ENCODE assay signal across 21 cellular contexts in genomic region chr5:90747175-90747574, GRCh38.
DNase-seq lines count a peak whose midpoint lies in the region; ATAC-seq and TF ChIP-seq lines count a peak whose summit lies in the region.
"Had no signal": no experiment of that assay in that cellular context is flagged by ENCODE, and none has a peak within 500 bp of the region (broad histone marks: within the 10 kb centered on the region; RNA-seq: fewer than 3 reads in every experiment).

No MANE protein-coding gene starts in this region.

- intact Hi-C loops in CD4-positive, alpha-beta memory T cell (cut with micrococcal nuclease): no loop called here

- DNase-seq in HCEC 1CT: peak; percentile 73
- DNase-seq in NT2/D1 (ENCODE audit: low read depth, low spot score): peak; percentile 2
- DNase-seq in brain microvascular endothelial cell: peak; percentile 4
- peak; percentile 26 for DNase-seq in skeletal muscle cell (ENCODE audit: low read depth)
- no peak for DNase-seq in caudate nucleus (lab: John Stamatoyannopoulos, UW)
- DNase-seq in CD4-positive, alpha-beta memory T cell: no peak
- no peak for DNase-seq in stimulated activated CD4-positive, alpha-beta T cell treated with anti-CD3 and anti-CD28 coated beads, Interleukin-1b, Interleukin-23, amount 100 ng/mL, for 48 hours
- DNase-seq: activated CD4-positive, alpha-beta memory T cell treated with anti-CD3 and anti-CD28 coated beads, Interleukin-2, amount 10 ng/mL, durations not matched to agents 7 days and 5 days; C1 segment of cervical spinal cord; dermis blood vessel endothelial cell; KBM-7; left ventricle myocardium inferior; naive thymus-derived CD8-positive, alpha-beta T cell; NCI-H1436 treated with DMSO at 0.1 percent for 48 hours; stimulated activated CD4-positive, alpha-beta T cell treated with anti-CD3 and anti-CD28 coated beads, Interleukin-2, amount 100 ng/mL, for 24 hours; T-helper 9 cell had no signal

- H3K4me3 ChIP-seq in NT2/D1 (ENCODE audit: insufficient read length, low read depth) (no peak overlapping the region), brain microvascular endothelial cell (ENCODE audit: low read depth, low read length) (no peak overlapping the region), skeletal muscle cell (ENCODE audit: low read depth, low read length) (no peak overlapping the region)
- H3K4me3 ChIP-seq in CD4-positive, alpha-beta memory T cell (ENCODE audit: low read length in 2 of 2): no peak overlapping the region
- H3K4me3 ChIP-seq: esophagus muscularis mucosa, left ventricle myocardium inferior, thoracic aorta had no signal

- no peaks in the 10 kb centered on the region for H3K36me3 Mint-ChIP-seq in CD4-positive, alpha-beta memory T cell
- H3K36me3 Mint-ChIP-seq: naive thymus-derived CD8-positive, alpha-beta T cell had no signal

- peaks cover 6 to 8% of the 10 kb centered on the region in 2 donors for H3K27me3 Mint-ChIP-seq in CD4-positive, alpha-beta memory T cell
- H3K27me3 Mint-ChIP-seq: activated CD4-positive, alpha-beta memory T cell treated with anti-CD3 and anti-CD28 coated beads, Interleukin-2, amount 10 ng/mL, durations not matched to agents 7 days and 5 days had no signal

- CTCF ChIA-PET in CD4-positive, alpha-beta memory T cell (lab: Charles Lee; ENCODE audit: partially characterized antibody): no interaction called here

- no peaks in the 10 kb centered on the region for H3K9me3 ChIP-seq in NT2/D1 (ENCODE audit: insufficient read depth, low read length)
- no peaks in the 10 kb centered on the region for H3K9me3 ChIP-seq in CD4-positive, alpha-beta memory T cell (ENCODE audit: control insufficient read depth in 1 of 2, low read length in 2 of 2)
- H3K9me3 ChIP-seq: esophagus muscularis mucosa, left ventricle myocardium inferior, thoracic aorta had no signal

- peaks cover 0 to 6% (median 0%) of the 10 kb centered on the region in 8 donors for H3K9me3 Mint-ChIP-seq in CD4-positive, alpha-beta memory T cell
- H3K9me3 Mint-ChIP-seq: activated CD4-positive, alpha-beta memory T cell treated with anti-CD3 and anti-CD28 coated beads, Interleukin-2, amount 10 ng/mL, durations not matched to agents 7 days and 5 days; activated T-helper 1 cell treated with anti-CD3 and anti-CD28 coated beads, Interleukin-12 subunit alpha, Interleukin-12 subunit beta, Interleukin-2, Interleukin-4 antibody, amounts not matched to agents 30 ng/mL and 10 ng/mL and 1 ng/mL, durations not matched to agents 14 hours and 24 hours and 36 hours had no signal

- H3K27ac Mint-ChIP-seq in CD4-positive, alpha-beta memory T cell: no peak overlapping the region
- H3K27ac Mint-ChIP-seq: activated CD4-positive, alpha-beta memory T cell treated with anti-CD3 and anti-CD28 coated beads, Interleukin-2, amount 10 ng/mL, durations not matched to agents 7 days and 5 days; activated T-helper 1 cell treated with anti-CD3 and anti-CD28 coated beads, Interleukin-12 subunit alpha, Interleukin-12 subunit beta, Interleukin-2, Interleukin-4 antibody, amounts not matched to agents 30 ng/mL and 10 ng/mL and 1 ng/mL, durations not matched to agents 14 hours and 24 hours and 36 hours; naive thymus-derived CD8-positive, alpha-beta T cell had no signal

- no peak for ATAC-seq in activated CD4-positive, CD25-positive, alpha-beta regulatory T cell treated with anti-CD3 and anti-CD28 coated beads, Interleukin-2, amount 50 U/mL, for 24 hours
- ATAC-seq: naive thymus-derived CD8-positive, alpha-beta T cell; Right ventricle myocardium inferior had no signal

- no peak overlapping the region for H3K4me3 Mint-ChIP-seq in CD4-positive, alpha-beta memory T cell
- H3K4me3 Mint-ChIP-seq: activated CD4-positive, alpha-beta memory T cell treated with anti-CD3 and anti-CD28 coated beads, Interleukin-2, amount 10 ng/mL, durations not matched to agents 7 days and 5 days; activated T-helper 1 cell treated with anti-CD3 and anti-CD28 coated beads, Interleukin-12 subunit alpha, Interleukin-12 subunit beta, Interleukin-2, Interleukin-4 antibody, amounts not matched to agents 30 ng/mL and 10 ng/mL and 1 ng/mL, durations not matched to agents 14 hours and 24 hours and 36 hours; naive thymus-derived CD8-positive, alpha-beta T cell had no signal

- H3K27ac ChIP-seq in brain microvascular endothelial cell (no peak overlapping the region), caudate nucleus (ENCODE audit: low read depth, low read length) (no peak overlapping the region)
- no peak overlapping the region for H3K27ac ChIP-seq in CD4-positive, alpha-beta memory T cell (ENCODE audit: low read depth, low read length)
- H3K27ac ChIP-seq: esophagus muscularis mucosa, left ventricle myocardium inferior, thoracic aorta had no signal

- in situ Hi-C loops in brain microvascular endothelial cell (cut with HindIII; ENCODE audit: low pct_ligation_motif_present, low sequenced_read_pairs): no loop called here

- POLR2A ChIA-PET in CD4-positive, alpha-beta memory T cell (lab: Charles Lee; ENCODE audit: partially characterized antibody): no interaction called here

- H3K36me3 ChIP-seq in NT2/D1 (ENCODE audit: insufficient read depth, insufficient read length, low read length) (no peaks in the 10 kb centered on the region), brain microvascular endothelial cell (replicated peaks) (no peaks in the 10 kb centered on the region)
- no peaks in the 10 kb centered on the region for H3K36me3 ChIP-seq in CD4-positive, alpha-beta memory T cell (ENCODE audit: insufficient read depth, low read length)
- H3K36me3 ChIP-seq: esophagus muscularis mucosa, left ventricle myocardium inferior, thoracic aorta had no signal

- H3K9ac ChIP-seq in NT2/D1 (ENCODE audit: insufficient read length, low read depth): no peak overlapping the region

- TF ChIP-seq CTCF in brain microvascular endothelial cell (IDR thresholded peaks at IDR 0.05; ENCODE audit: low read depth, low read length, missing control alignments): no peak

- no peaks in the 10 kb centered on the region for H3K4me1 Mint-ChIP-seq in CD4-positive, alpha-beta memory T cell
- H3K4me1 Mint-ChIP-seq: activated CD4-positive, alpha-beta memory T cell treated with anti-CD3 and anti-CD28 coated beads, Interleukin-2, amount 10 ng/mL, durations not matched to agents 7 days and 5 days; naive thymus-derived CD8-positive, alpha-beta T cell had no signal

- H3K27me3 ChIP-seq in NT2/D1 (ENCODE audit: insufficient read depth, insufficient read length): no peaks in the 10 kb centered on the region
- no peaks in the 10 kb centered on the region for H3K27me3 ChIP-seq in brain microvascular endothelial cell (replicated peaks)
- no peaks in the 10 kb centered on the region for H3K27me3 ChIP-seq in CD4-positive, alpha-beta memory T cell (ENCODE audit: insufficient read depth, low read length)
- H3K27me3 ChIP-seq: esophagus muscularis mucosa had no signal

- peaks cover 4% of the 10 kb centered on the region for H3K4me1 ChIP-seq in NT2/D1 (ENCODE audit: insufficient read depth, insufficient read length)
- H3K4me1 ChIP-seq in CD4-positive, alpha-beta memory T cell (ENCODE audit: insufficient read depth, low read length): no peaks in the 10 kb centered on the region
- H3K4me1 ChIP-seq: esophagus muscularis mucosa, left ventricle myocardium inferior had no signal

Comparison
In these comparisons a context has a peak if more than half of its experiments do, and no peak if none do; other contexts are left out.
1. DNase-seq: peak in HCEC 1CT (single experiment), NT2/D1 (single experiment), brain microvascular endothelial cell (single experiment) and skeletal muscle cell (single experiment); none in caudate nucleus (0 of 61), CD4-positive, alpha-beta memory T cell (0 of 5) and stimulated activated CD4-positive, alpha-beta T cell treated with anti-CD3 and anti-CD28 coated beads, Interleukin-1b, Interleukin-23, amount 100 ng/mL, for 48 hours (single experiment).